Comparison of ENCODE assay signal across 8 cellular contexts in genomic region chr17:78748048-78748729, GRCh38. TPM values are rescaled to one million over a fixed set of nuclear protein-coding genes. Genes with fewer than 3 reads are reported as not detected.
A peak's percentile ranks its signal among the peaks of the same experiment; 100 is the strongest.
DNase-seq lines count a peak whose midpoint lies in the region; ATAC-seq and TF ChIP-seq lines count a peak whose summit lies in the region.

No MANE protein-coding gene starts in this region.

- no peaks in the 10 kb centered on the region for H3K9me3 Mint-ChIP-seq in activated CD4-positive, alpha-beta T cell treated with anti-CD3 and anti-CD28 coated beads, Interleukin-2, amount 10 ng/mL, durations not matched to agents 24 days and 14 days
- no peaks in the 10 kb centered on the region for H3K9me3 Mint-ChIP-seq in effector memory CD8-positive, alpha-beta T cell

- peak; percentile 90 for DNase-seq in activated CD4-positive, alpha-beta T cell treated with anti-CD3 and anti-CD28 coated beads, Interleukin-2, amount 10 ng/mL, durations not matched to agents 24 days and 14 days
- no peak for DNase-seq in activated CD4-positive, alpha-beta T cell treated with anti-CD3 and anti-CD28 coated beads, Interleukin-2, amount 50 U/mL, for 4 hours
- DNase-seq in MV-4-11 (lab: John Stamatoyannopoulos, UW) (peak; percentile 22), BE2C (no peak), NCI-H69 (lab: John Stamatoyannopoulos, UW) (no peak)
- DNase-seq in effector memory CD8-positive, alpha-beta T cell = peak in 1 of 3 experiments; percentile 18
- DNase-seq in stimulated activated CD4-positive, alpha-beta T cell treated with anti-CD3 and anti-CD28 coated beads, Interleukin-2, amount 100 ng/mL, for 24 hours = peak; percentile 39 to 48

- no peaks in the 10 kb centered on the region for H3K36me3 ChIP-seq in BE2C

- H3K4me1 ChIP-seq in BE2C = peaks cover 6% of the 10 kb centered on the region

- H3K4me3 Mint-ChIP-seq in activated CD4-positive, alpha-beta T cell treated with anti-CD3 and anti-CD28 coated beads, Interleukin-2, amount 10 ng/mL, durations not matched to agents 24 days and 14 days = peak overlapping the region; percentile 72
- H3K4me3 Mint-ChIP-seq in effector memory CD8-positive, alpha-beta T cell = peak overlapping the region; percentile 83 to 87

- peak; percentile 35 for ATAC-seq in effector memory CD8-positive, alpha-beta T cell (replicated peaks)
- ATAC-seq in HG02870 (IDR thresholded peaks at IDR 0.05; ENCODE audit: unreplicated experiment) = no peak

- intact Hi-C loops in activated CD4-positive, alpha-beta T cell treated with anti-CD3 and anti-CD28 coated beads, Interleukin-2, amount 10 ng/mL, durations not matched to agents 24 days and 14 days (cut with micrococcal nuclease) = loop anchor here (1.0 to 5.0 kb wide), 9 partner anchors 11 to 391 kb away; partner anchors contain the start of gene USP36

- H3K27me3 ChIP-seq in BE2C = no peaks in the 10 kb centered on the region

- H3K9me3 ChIP-seq in BE2C = no peaks in the 10 kb centered on the region

- TF ChIP-seq CTCF in BE2C (IDR thresholded peaks at IDR 0.05; ENCODE audit: low read depth, low read length) = no peak

- H3K4me1 Mint-ChIP-seq in activated CD4-positive, alpha-beta T cell treated with anti-CD3 and anti-CD28 coated beads, Interleukin-2, amount 10 ng/mL, durations not matched to agents 24 days and 14 days = peaks cover 86% of the 10 kb centered on the region
- peaks cover 78 to 88% of the 10 kb centered on the region in 2 donors for H3K4me1 Mint-ChIP-seq in effector memory CD8-positive, alpha-beta T cell (ENCODE audit: low read depth in 2 of 2)

- no peak overlapping the region for H3K4me3 ChIP-seq in BE2C (ENCODE audit: low read depth, low read length)

- peak overlapping the region; percentile 91 for H3K27ac Mint-ChIP-seq in activated CD4-positive, alpha-beta T cell treated with anti-CD3 and anti-CD28 coated beads, Interleukin-2, amount 10 ng/mL, durations not matched to agents 24 days and 14 days
- peak overlapping the region; percentile 82 to 89 for H3K27ac Mint-ChIP-seq in effector memory CD8-positive, alpha-beta T cell

- no peaks in the 10 kb centered on the region for H3K27me3 Mint-ChIP-seq in activated CD4-positive, alpha-beta T cell treated with anti-CD3 and anti-CD28 coated beads, Interleukin-2, amount 10 ng/mL, durations not matched to agents 24 days and 14 days
- no peaks in the 10 kb centered on the region for H3K27me3 Mint-ChIP-seq in effector memory CD8-positive, alpha-beta T cell

- H3K36me3 Mint-ChIP-seq in activated CD4-positive, alpha-beta T cell treated with anti-CD3 and anti-CD28 coated beads, Interleukin-2, amount 10 ng/mL, durations not matched to agents 24 days and 14 days (ENCODE audit: low read depth) = peaks cover 31% of the 10 kb centered on the region
- peaks cover 55% of the 10 kb centered on the region for H3K36me3 Mint-ChIP-seq in effector memory CD8-positive, alpha-beta T cell (ENCODE audit: insufficient read depth)

RNA-seq across cellular contexts. Expression of gene CYTH1, which starts 33.9 kb away (rescaled TPM):
- 126 and 131 TPM in 2 replicates for total RNA-seq in activated CD4-positive, alpha-beta T cell treated with anti-CD3 and anti-CD28 coated beads, Interleukin-2, amount 10 ng/mL, durations not matched to agents 24 days and 14 days
- 51.1 TPM for polyA plus RNA-seq in BE2C (2012; ENCODE audit: insufficient read depth, insufficient read length, low read depth)

Comparison
In these comparisons a context has a peak if more than half of its experiments do, and no peak if none do; other contexts are left out.
1. DNase-seq: peak in activated CD4-positive, alpha-beta T cell treated with anti-CD3 and anti-CD28 coated beads, Interleukin-2, amount 10 ng/mL, durations not matched to agents 24 days and 14 days (single experiment), MV-4-11 (single experiment) and stimulated activated CD4-positive, alpha-beta T cell treated with anti-CD3 and anti-CD28 coated beads, Interleukin-2, amount 100 ng/mL, for 24 hours (2 of 2); none in activated CD4-positive, alpha-beta T cell treated with anti-CD3 and anti-CD28 coated beads, Interleukin-2, amount 50 U/mL, for 4 hours (0 of 2), BE2C (single experiment) and NCI-H69 (single experiment).